Comparison of ENCODE assay signal across 8 cellular contexts in genomic region chr18:54828986-54829385, GRCh38. TPM values are rescaled to one million over a fixed set of nuclear protein-coding genes. Genes with fewer than 3 reads are reported as not detected.
A peak's percentile ranks its signal among the peaks of the same experiment; 100 is the strongest.
DNase-seq lines count a peak whose midpoint lies in the region; ATAC-seq and TF ChIP-seq lines count a peak whose summit lies in the region.

No MANE protein-coding gene starts in this region.

- peak overlapping the region in 2 of 3 donors; percentile 56 to 64 for H3K4me3 ChIP-seq in breast epithelium

- H3K27me3 Mint-ChIP-seq in activated naive CD4-positive, alpha-beta T cell treated with anti-CD3 and anti-CD28 coated beads, Interleukin-2, amount 50 U/mL, for 24 hours: peaks cover 8% of the 10 kb centered on the region
- H3K27me3 Mint-ChIP-seq in memory B cell (peaks cover 10% of the 10 kb centered on the region), type B pancreatic cell (no peaks in the 10 kb centered on the region)

- no peak for TF ChIP-seq POLR2A in breast epithelium (IDR thresholded peaks at IDR 0.05)

- no peak for ATAC-seq in memory B cell (ENCODE audit: low read depth)
- ATAC-seq in HG03442 (IDR thresholded peaks at IDR 0.05; ENCODE audit: unreplicated experiment): no peak

- H3K4me3 Mint-ChIP-seq in activated naive CD4-positive, alpha-beta T cell treated with anti-CD3 and anti-CD28 coated beads, Interleukin-2, amount 50 U/mL, for 24 hours: peak overlapping the region; percentile 87
- peak overlapping the region; percentile 79 for H3K4me3 Mint-ChIP-seq in memory B cell
- H3K4me3 Mint-ChIP-seq in type B pancreatic cell: peak overlapping the region; percentile 89

- H3K9me3 Mint-ChIP-seq in activated naive CD4-positive, alpha-beta T cell treated with anti-CD3 and anti-CD28 coated beads, Interleukin-2, amount 50 U/mL, for 24 hours: peaks cover 6% of the 10 kb centered on the region
- H3K9me3 Mint-ChIP-seq in memory B cell (peaks cover 3% of the 10 kb centered on the region), type B pancreatic cell (peaks cover 7% of the 10 kb centered on the region)

- no peaks in the 10 kb centered on the region for H3K9me3 ChIP-seq in breast epithelium

- H3K27ac Mint-ChIP-seq in activated naive CD4-positive, alpha-beta T cell treated with anti-CD3 and anti-CD28 coated beads, Interleukin-2, amount 50 U/mL, for 24 hours: no peak overlapping the region
- H3K27ac Mint-ChIP-seq in memory B cell (no peak overlapping the region), type B pancreatic cell (peak overlapping the region; percentile 83)

- H3K36me3 ChIP-seq in breast epithelium: no peaks in the 10 kb centered on the region

- POLR2A ChIA-PET in HEK293T (lab: Yijun Ruan, JAX): no interaction called here

- H3K4me1 Mint-ChIP-seq in activated naive CD4-positive, alpha-beta T cell treated with anti-CD3 and anti-CD28 coated beads, Interleukin-2, amount 50 U/mL, for 24 hours: peaks cover 32% of the 10 kb centered on the region
- H3K4me1 Mint-ChIP-seq in memory B cell: peaks cover 8% of the 10 kb centered on the region
- H3K4me1 Mint-ChIP-seq in type B pancreatic cell (ENCODE audit: unreplicated experiment): peaks cover 7% of the 10 kb centered on the region

- no peaks in the 10 kb centered on the region for H3K4me1 ChIP-seq in breast epithelium

- TF ChIP-seq CTCF in breast epithelium (IDR thresholded peaks at IDR 0.05): no peak
- TF ChIP-seq CTCF in type B pancreatic cell (conservative IDR thresholded peaks at IDR 0.05): no peak

- no peak for DNase-seq in activated naive CD4-positive, alpha-beta T cell treated with anti-CD3 and anti-CD28 coated beads, Interleukin-2, amount 50 U/mL, for 16 hours
- DNase-seq in breast epithelium (ENCODE audit: low spot score in 2 of 2) (no peak), memory B cell (ENCODE audit: low spot score in 2 of 2) (no peak), type B pancreatic cell (ENCODE audit: extremely low spot score, unreplicated experiment) (no peak), posterior vena cava (ENCODE audit: low spot score) (no peak), HEK293T (ENCODE audit: extremely low spot score) (no peak)

- no peaks in the 10 kb centered on the region for H3K27me3 ChIP-seq in breast epithelium

- intact Hi-C loops in breast epithelium (cut with DNase I; ENCODE audit: low total_unique reads): no loop called here
- intact Hi-C loops in posterior vena cava (cut with DNase I): no loop called here

- CTCF ChIA-PET in HEK293T (lab: Yijun Ruan, JAX): interaction anchor here (0.7 kb wide), 1 partner anchor 128 kb away, joined by 3 read pairs; no protein-coding TSS in a partner anchor

- H3K27ac ChIP-seq in breast epithelium: peak overlapping the region in 1 of 2 donors; percentile 88

- H3K36me3 Mint-ChIP-seq in activated naive CD4-positive, alpha-beta T cell treated with anti-CD3 and anti-CD28 coated beads, Interleukin-2, amount 50 U/mL, for 24 hours: peaks cover 3% of the 10 kb centered on the region
- peaks cover 2% of the 10 kb centered on the region for H3K36me3 Mint-ChIP-seq in memory B cell
- peaks cover 4% of the 10 kb centered on the region for H3K36me3 Mint-ChIP-seq in type B pancreatic cell

TF ChIP-seq in HEK293T, 16 proteins besides CTCF, POLR2A, EP300 and RAD21:
- TF ChIP-seq TARDBP (IDR thresholded peaks at IDR 0.05) (no peak), CTBP1 (IDR thresholded peaks at IDR 0.05; ENCODE audit: borderline replicate concordance) (no peak), FOXM1 (IDR thresholded peaks at IDR 0.05; ENCODE audit: borderline replicate concordance) (no peak), ZNF384 (IDR thresholded peaks at IDR 0.05) (no peak), SUZ12 (IDR thresholded peaks at IDR 0.05) (no peak), FOXA1 (IDR thresholded peaks at IDR 0.05) (no peak), SP1 (IDR thresholded peaks at IDR 0.05) (no peak), PKNOX1 (IDR thresholded peaks at IDR 0.05) (no peak), FOXK2 (IDR thresholded peaks at IDR 0.05) (no peak), ARNT (IDR thresholded peaks at IDR 0.05) (no peak), BHLHE40 (IDR thresholded peaks at IDR 0.05; ENCODE audit: borderline replicate concordance) (no peak), HDGF (IDR thresholded peaks at IDR 0.05; ENCODE audit: borderline replicate concordance) (no peak)

RNA-seq across cellular contexts. Expression of gene RAB27B, which starts 0.7 kb away (rescaled TPM):
- 10 to 100 TPM in 2 of 3 donors, 1 to 10 TPM in 1; 1.1 to 24.6 (median 11.8) TPM for total RNA-seq in breast epithelium
- 9.3 and 9.4 TPM in 2 replicates for total RNA-seq in type B pancreatic cell (ENCODE audit: low replicate concordance)
- total RNA-seq in posterior vena cava: 1 to 10 TPM in 1 of 2 donors, under 1 TPM in 1; 0.33 to 1.2 TPM
